In genomic region chr10:126670886-126671285, GRCh38 we compare ENCODE assay signal across 23 cellular contexts. TPM values are rescaled to one million over a fixed set of nuclear protein-coding genes. Genes with fewer than 3 reads are reported as not detected.
A peak's percentile ranks its signal among the peaks of the same experiment; 100 is the strongest.
DNase-seq lines count a peak whose midpoint lies in the region; ATAC-seq and TF ChIP-seq lines count a peak whose summit lies in the region.
"Had no signal": no experiment of that assay in that cellular context is flagged by ENCODE, and none has a peak within 500 bp of the region (broad histone marks: within the 10 kb centered on the region; RNA-seq: fewer than 3 reads in every experiment).

No MANE protein-coding gene starts in this region.

- H3K9me3 ChIP-seq in sigmoid colon, result no peaks in the 10 kb centered on the region
- H3K9me3 ChIP-seq: body of pancreas, mucosa of descending colon, right atrium auricular region had no signal

- H3K9me3 Mint-ChIP-seq in stimulated activated naive B cell treated with anti-CD40 and anti-IgM and Interleukin-4, amounts not matched to agents 10 μg/mL and 1 μg/mL and 100 μg/mL, for 72 hours, result peaks cover 0 to 1% of the 10 kb centered on the region in 2 donors
- H3K9me3 Mint-ChIP-seq: activated naive CD8-positive, alpha-beta T cell treated with anti-CD3 and anti-CD28 coated beads for 36 hours had no signal

- H3K4me3 ChIP-seq in sigmoid colon, result no peak overlapping the region
- H3K4me3 ChIP-seq: body of pancreas, coronary artery, mucosa of descending colon, right atrium auricular region, SK-N-MC had no signal

- no peaks in the 10 kb centered on the region for H3K36me3 Mint-ChIP-seq in stimulated activated naive B cell treated with anti-CD40 and anti-IgM and Interleukin-4, amounts not matched to agents 10 μg/mL and 1 μg/mL and 100 μg/mL, for 72 hours
- H3K36me3 Mint-ChIP-seq: activated naive CD8-positive, alpha-beta T cell treated with anti-CD3 and anti-CD28 coated beads for 36 hours had no signal

- H3K27ac ChIP-seq in cingulate gyrus (ENCODE audit: low read depth, low read length) (peak overlapping the region; percentile 92), substantia nigra (ENCODE audit: low read depth, low read length, poor library complexity, severe bottlenecking) (peak overlapping the region; percentile 98), sigmoid colon (no peak overlapping the region)
- H3K27ac ChIP-seq: coronary artery, right atrium auricular region, SK-N-MC had no signal

- H3K4me1 ChIP-seq in sigmoid colon, result no peaks in the 10 kb centered on the region
- H3K4me1 ChIP-seq: body of pancreas, right atrium auricular region had no signal

- H3K4me1 Mint-ChIP-seq in stimulated activated naive B cell treated with anti-CD40 and anti-IgM and Interleukin-4, amounts not matched to agents 10 μg/mL and 1 μg/mL and 100 μg/mL, for 72 hours, result no peaks in the 10 kb centered on the region
- H3K4me1 Mint-ChIP-seq: activated naive CD8-positive, alpha-beta T cell treated with anti-CD3 and anti-CD28 coated beads for 36 hours; CD4-positive, alpha-beta memory T cell had no signal

- H3K4me3 Mint-ChIP-seq in stimulated activated naive B cell treated with anti-CD40 and anti-IgM and Interleukin-4, amounts not matched to agents 10 μg/mL and 1 μg/mL and 100 μg/mL, for 72 hours, result no peak overlapping the region
- H3K4me3 Mint-ChIP-seq: activated naive CD8-positive, alpha-beta T cell treated with anti-CD3 and anti-CD28 coated beads for 36 hours; CD4-positive, alpha-beta memory T cell; H9 had no signal

- no peak for TF ChIP-seq CTCF in sigmoid colon (IDR thresholded peaks at IDR 0.05)

- no peak overlapping the region for H3K27ac Mint-ChIP-seq in stimulated activated naive B cell treated with anti-CD40 and anti-IgM and Interleukin-4, amounts not matched to agents 10 μg/mL and 1 μg/mL and 100 μg/mL, for 72 hours
- H3K27ac Mint-ChIP-seq: activated naive CD8-positive, alpha-beta T cell treated with anti-CD3 and anti-CD28 coated beads for 36 hours; activated T-helper 2 cell treated with anti-CD3 and anti-CD28 coated beads, Interferon-gamma antibody, Interleukin-2, Interleukin-4, amounts not matched to agents 10 μg/mL and 5 μg/mL and 100 μg/mL, durations not matched to agents 14 hours and 24 hours and 36 hours; CD4-positive, alpha-beta memory T cell had no signal

- DNase-seq in NCI-H146 treated with DMSO at 0.1 percent for 48 hours (lab: John Stamatoyannopoulos, UW; ENCODE audit: unreplicated experiment), result peak; percentile 27
- DNase-seq in myocyte (ENCODE audit: low read depth), result peak; percentile 44
- peak in 47 of 49 donors; percentile 27 to 88 (median 74) for DNase-seq in substantia nigra (lab: John Stamatoyannopoulos, UW)
- DNase-seq in kidney tubule cell (ENCODE audit: low spot score), result no peak
- DNase-seq in sigmoid colon, result no peak
- no peak for DNase-seq in stimulated activated naive B cell treated with anti-CD40 and anti-IgM and Interleukin-4, amounts not matched to agents 10 μg/mL and 1 μg/mL and 100 μg/mL, for 72 hours
- DNase-seq: activated naive CD8-positive, alpha-beta T cell treated with anti-CD3 and anti-CD28 coated beads for 36 hours; CD4-positive, alpha-beta memory T cell; DMS53; GF-D8; H9; mucosa of descending colon; NCI-H1092; NCI-H510A treated with DMSO at 0.1 percent for 48 hours; stimulated activated CD4-positive, alpha-beta T cell treated with anti-CD3 and anti-CD28 coated beads, Interleukin-15, amount 100 ng/mL, for 24 hours had no signal

- H3K27me3 ChIP-seq in sigmoid colon, result no peaks in the 10 kb centered on the region
- H3K27me3 ChIP-seq: body of pancreas, right atrium auricular region had no signal

- 61 to 62% methylated on average over 7 of the region's 7 CpGs for WGBS in sigmoid colon, 2 donors

- no peak for TF ChIP-seq POLR2A in sigmoid colon (IDR thresholded peaks at IDR 0.05)

- TF ChIP-seq EP300 in sigmoid colon (IDR thresholded peaks at IDR 0.05), result no peak

- intact Hi-C loops in sigmoid colon (cut with DNase I), result no loop called here

- ATAC-seq in stimulated activated naive B cell treated with anti-CD40 and anti-IgM and Interleukin-4, amounts not matched to agents 10 μg/mL and 1 μg/mL and 100 μg/mL, for 72 hours (replicated peaks), result no peak
- ATAC-seq: left lobe of liver, mucosa of descending colon had no signal

- no peaks in the 10 kb centered on the region for H3K36me3 ChIP-seq in sigmoid colon
- H3K36me3 ChIP-seq: right atrium auricular region had no signal

- H3K27me3 Mint-ChIP-seq in stimulated activated naive B cell treated with anti-CD40 and anti-IgM and Interleukin-4, amounts not matched to agents 10 μg/mL and 1 μg/mL and 100 μg/mL, for 72 hours, result no peaks in the 10 kb centered on the region
- H3K27me3 Mint-ChIP-seq: CD4-positive, alpha-beta memory T cell had no signal

RNA-seq across cellular contexts. Expression of gene C10orf90, which starts 0.4 kb away (rescaled TPM):
- total RNA-seq in myocyte (0.21 and 0.72 TPM in 2 replicates), sigmoid colon (1 to 10 TPM in 1 of 4 donors, under 1 TPM in 1, not detected in 2; 0.33 to 1.1 TPM)
- 0.35 TPM for polyA plus RNA-seq in myocyte (2012)
- under 1 TPM in 1 of 3 donors, not detected in 2; 0.03 TPM for polyA plus RNA-seq in sigmoid colon
- total RNA-seq: activated naive CD8-positive, alpha-beta T cell treated with anti-CD3 and anti-CD28 coated beads for 36 hours; activated T-helper 2 cell treated with anti-CD3 and anti-CD28 coated beads, Interferon-gamma antibody, Interleukin-2, Interleukin-4, amounts not matched to agents 10 μg/mL and 5 μg/mL and 100 μg/mL, durations not matched to agents 14 hours and 24 hours and 36 hours; body of pancreas; CD4-positive, alpha-beta memory T cell; H9; T-helper 2 cell treated with Interferon-gamma antibody and Interleukin-4, amounts not matched to agents 100 ng/mL and 5 ng/mL, for 36 hours had no signal
- polyA plus RNA-seq: CD4-positive, alpha-beta memory T cell had no signal

Comparison
In these comparisons a context has a peak if more than half of its experiments do, and no peak if none do; other contexts are left out.
1. DNase-seq: peak in NCI-H146 treated with DMSO at 0.1 percent for 48 hours (single experiment), myocyte (single experiment) and substantia nigra (47 of 49); none in kidney tubule cell (single experiment), sigmoid colon (single experiment) and stimulated activated naive B cell treated with anti-CD40 and anti-IgM and Interleukin-4, amounts not matched to agents 10 μg/mL and 1 μg/mL and 100 μg/mL, for 72 hours (single experiment).
2. H3K27ac ChIP-seq: peak in cingulate gyrus (single experiment) and substantia nigra (single experiment); none in sigmoid colon (0 of 4).